In the genomic region with DNA sequence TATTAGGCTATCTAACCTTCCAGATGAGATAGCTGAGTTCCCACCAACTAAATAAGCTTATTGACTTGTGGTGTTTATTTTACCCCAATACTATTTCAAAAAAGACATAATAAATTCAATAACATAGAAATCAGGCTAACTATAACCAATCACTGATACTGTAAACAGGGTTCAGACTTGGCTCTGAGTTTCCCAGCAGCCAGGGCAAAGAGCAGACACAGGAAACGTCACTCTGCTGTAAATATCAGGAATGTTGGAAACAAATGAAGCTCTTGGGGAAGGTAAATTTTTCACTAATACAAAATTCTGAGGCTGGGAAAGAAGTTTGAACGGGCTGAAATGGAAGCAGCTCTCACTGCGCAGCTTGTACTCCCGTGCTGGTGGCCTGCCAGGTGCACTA, we compare ENCODE assay signal across 17 cellular contexts.
"Had no signal": no experiment of that assay in that cellular context is flagged by ENCODE, and none has a peak within 500 bp of the region (broad histone marks: within the 10 kb centered on the region; RNA-seq: fewer than 3 reads in every experiment).

No MANE protein-coding gene starts in this region.

- H3K9me3 Mint-ChIP-seq: dendritic cell treated with granulocyte-macrophage colony-stimulating factor and Interleukin-4, amounts not matched to agents 40 ng/mL and 50 ng/mL, for 4 days; natural killer cell; neural crest cell; type B pancreatic cell had no signal

- H3K4me3 ChIP-seq: heart left ventricle, mucosa of descending colon, right atrium auricular region, suprapubic skin, thyroid gland had no signal

- H3K9me3 ChIP-seq: heart left ventricle, mucosa of descending colon, right atrium auricular region, suprapubic skin, thyroid gland had no signal

- ATAC-seq: esophagus mucosa, heart left ventricle, left colon, mucosa of descending colon, natural killer cell had no signal

- H3K4me3 Mint-ChIP-seq: dendritic cell treated with granulocyte-macrophage colony-stimulating factor and Interleukin-4, amounts not matched to agents 40 ng/mL and 50 ng/mL, for 4 days; natural killer cell; neural crest cell; type B pancreatic cell had no signal

- H3K27ac Mint-ChIP-seq: dendritic cell treated with granulocyte-macrophage colony-stimulating factor and Interleukin-4, amounts not matched to agents 40 ng/mL and 50 ng/mL, for 4 days; type B pancreatic cell had no signal

- H3K36me3 Mint-ChIP-seq: natural killer cell had no signal

- H3K27ac ChIP-seq: heart left ventricle, right atrium auricular region, suprapubic skin, thyroid gland had no signal

- DNase-seq: heart left ventricle; hippocampal formation; left colon; mammary epithelial cell; mucosa of descending colon; natural killer cell; posterior cingulate gyrus; small intestine; stimulated activated CD4-positive, alpha-beta T cell treated with anti-CD3 and anti-CD28 coated beads, Interleukin-12 subunit alpha, Interleukin-12 subunit beta, amount 100 ng/mL, for 4 hours; stimulated activated naive CD4-positive, alpha-beta T cell treated with Interleukin-2 at 50 U/mL for 16 hours; thyroid gland had no signal

- H3K27me3 ChIP-seq: heart left ventricle, right atrium auricular region, suprapubic skin, thyroid gland had no signal

- H3K27me3 Mint-ChIP-seq: dendritic cell treated with granulocyte-macrophage colony-stimulating factor and Interleukin-4, amounts not matched to agents 40 ng/mL and 50 ng/mL, for 4 days; type B pancreatic cell had no signal

- H3K4me1 ChIP-seq: thyroid gland had no signal
